In the genomic region with DNA sequence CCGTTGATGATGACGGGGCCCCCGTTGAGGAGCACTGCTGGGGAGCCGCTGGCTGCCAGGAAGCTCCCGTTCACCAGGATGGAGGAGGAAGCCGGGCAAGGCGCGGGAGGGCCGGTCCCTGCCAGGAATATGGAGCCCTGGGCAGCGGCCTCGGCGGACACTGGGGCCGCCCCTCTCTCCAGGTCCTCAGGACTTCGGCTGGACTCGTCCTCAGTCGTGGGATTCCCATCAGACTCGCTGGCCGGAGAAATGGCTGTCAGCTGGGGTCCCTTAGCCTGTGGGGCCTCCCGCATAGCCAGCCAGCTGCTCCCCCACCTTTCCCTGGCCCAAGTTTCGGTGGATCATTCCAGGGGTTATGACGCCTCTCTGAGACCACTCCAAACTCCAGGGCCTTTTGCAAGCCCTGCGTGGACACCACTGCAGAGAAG, we compare ENCODE assay signal across 7 cellular contexts. TPM values are rescaled to one million over a fixed set of nuclear protein-coding genes. Genes with fewer than 3 reads are reported as not detected.
A peak's percentile ranks its signal among the peaks of the same experiment; 100 is the strongest.
DNase-seq lines count a peak whose midpoint lies in the region; ATAC-seq and TF ChIP-seq lines count a peak whose summit lies in the region.

No MANE protein-coding gene starts in this region.

- peak overlapping the region; percentile 39 to 81 (median 54) for H3K4me3 Mint-ChIP-seq in IgD-negative memory B cell

- H3K4me1 ChIP-seq in liver (ENCODE audit: control insufficient read depth in 4 of 4, insufficient read depth in 4 of 4, low read length in 3 of 4) (peaks cover 9 to 44% (median 21%) of the 10 kb centered on the region in 4 donors), thoracic aorta (ENCODE audit: control insufficient read depth in 1 of 2, low read depth in 2 of 2) (peaks cover 31 to 50% of the 10 kb centered on the region in 2 donors)

- 44% methylated on average over 22 of the region's 22 CpGs for WGBS in liver

- no peaks in the 10 kb centered on the region for H3K9me3 Mint-ChIP-seq in IgD-negative memory B cell

- no peaks in the 10 kb centered on the region for H3K36me3 Mint-ChIP-seq in IgD-negative memory B cell

- H3K9me3 ChIP-seq in liver (ENCODE audit: control insufficient read depth in 4 of 4, low read length in 3 of 4) (no peaks in the 10 kb centered on the region), thoracic aorta (no peaks in the 10 kb centered on the region)

- TF ChIP-seq CTCF in liver (IDR thresholded peaks at IDR 0.05; ENCODE audit: low read depth, low read length, missing input control) (no peak), thoracic aorta (IDR thresholded peaks at IDR 0.05) (no peak)

- H3K27me3 Mint-ChIP-seq in IgD-negative memory B cell = peaks cover 9% of the 10 kb centered on the region

- no peak for TF ChIP-seq RAD21 in liver (IDR thresholded peaks at IDR 0.05)

- H3K27ac Mint-ChIP-seq in IgD-negative memory B cell = no peak overlapping the region

- H3K9ac ChIP-seq in liver (ENCODE audit: low read depth in 1 of 2, low read length in 2 of 2) = peak overlapping the region; percentile 65 to 78

- no peak for DNase-seq in thoracic aorta (ENCODE audit: low spot score)
- no peak for DNase-seq in stimulated activated CD8-positive, alpha-beta memory T cell treated with anti-CD3 and anti-CD28 coated beads, Interleukin-4, amount 100 ng/mL, for 48 hours
- no peak for DNase-seq in NK-92 treated with Interleukin-12 subunit alpha and Interleukin-12 subunit beta, amount 100 ng/mL, for 24 hours (lab: John Stamatoyannopoulos, UW)

- peaks cover 4 to 5% (median 5%) of the 10 kb centered on the region in 3 donors for H3K4me1 Mint-ChIP-seq in IgD-negative memory B cell

- H3K4me3 ChIP-seq in liver (ENCODE audit: low read depth in 1 of 3, low read length in 3 of 3) (peak overlapping the region; percentile 83 to 95 (median 86)), thoracic aorta (peak overlapping the region; percentile 98)

- ATAC-seq in thoracic aorta (ENCODE audit: insufficient number of reproducible peaks, low FRiP score, low read depth) = no peak
- ATAC-seq in GM18909 (IDR thresholded peaks at IDR 0.05; ENCODE audit: poor library complexity, unreplicated experiment) = no peak

- H3K36me3 ChIP-seq in liver (ENCODE audit: control insufficient read depth in 4 of 4, insufficient read depth in 3 of 4, low read depth in 1 of 4, low read length in 3 of 4) (peaks cover 0 to 2% (median 0%) of the 10 kb centered on the region in 4 donors), thoracic aorta (peaks cover 9% of the 10 kb centered on the region)

- no peaks in the 10 kb centered on the region for H3K27me3 ChIP-seq in liver (ENCODE audit: control insufficient read depth in 4 of 4, insufficient read depth in 4 of 4, low read length in 3 of 4)
- no peaks in the 10 kb centered on the region for H3K27me3 ChIP-seq in thoracic aorta (replicated peaks; ENCODE audit: insufficient read depth)

- H3K27ac ChIP-seq in cingulate gyrus (ENCODE audit: low read depth, low read length) (peak overlapping the region; percentile 29), liver (ENCODE audit: low read depth in 1 of 2, low read length in 2 of 2) (peak overlapping the region; percentile 86 to 99), thoracic aorta (peak overlapping the region; percentile 94 to 98)

TF ChIP-seq in liver, 16 proteins besides CTCF, POLR2A, EP300 and RAD21:
- TF ChIP-seq TAF1 (conservative IDR thresholded peaks at IDR 0.05) (no peak), MAX (IDR thresholded peaks at IDR 0.05) (no peak), YY1 (IDR thresholded peaks at IDR 0.05) (no peak), SP1 (IDR thresholded peaks at IDR 0.05) (no peak), NR2F2 (IDR thresholded peaks at IDR 0.05) (no peak), GABPA (IDR thresholded peaks at IDR 0.05 in 1 of 2, conservative IDR thresholded peaks at IDR 0.05 in 1 of 2) (no peak), HNF4A (conservative IDR thresholded peaks at IDR 0.05) (no peak), ZBTB33 (IDR thresholded peaks at IDR 0.05) (no peak), FOXA2 (IDR thresholded peaks at IDR 0.05) (no peak), ATF3 (IDR thresholded peaks at IDR 0.05) (no peak), FOXA1 (IDR thresholded peaks at IDR 0.05) (no peak), EGR1 (IDR thresholded peaks at IDR 0.05; ENCODE audit: low read depth in 2 of 2) (no peak), HNF4G (IDR thresholded peaks at IDR 0.05) (no peak), RXRA (IDR thresholded peaks at IDR 0.05) (no peak), JUND (IDR thresholded peaks at IDR 0.05) (no peak)
- TF ChIP-seq, protein P1, sequence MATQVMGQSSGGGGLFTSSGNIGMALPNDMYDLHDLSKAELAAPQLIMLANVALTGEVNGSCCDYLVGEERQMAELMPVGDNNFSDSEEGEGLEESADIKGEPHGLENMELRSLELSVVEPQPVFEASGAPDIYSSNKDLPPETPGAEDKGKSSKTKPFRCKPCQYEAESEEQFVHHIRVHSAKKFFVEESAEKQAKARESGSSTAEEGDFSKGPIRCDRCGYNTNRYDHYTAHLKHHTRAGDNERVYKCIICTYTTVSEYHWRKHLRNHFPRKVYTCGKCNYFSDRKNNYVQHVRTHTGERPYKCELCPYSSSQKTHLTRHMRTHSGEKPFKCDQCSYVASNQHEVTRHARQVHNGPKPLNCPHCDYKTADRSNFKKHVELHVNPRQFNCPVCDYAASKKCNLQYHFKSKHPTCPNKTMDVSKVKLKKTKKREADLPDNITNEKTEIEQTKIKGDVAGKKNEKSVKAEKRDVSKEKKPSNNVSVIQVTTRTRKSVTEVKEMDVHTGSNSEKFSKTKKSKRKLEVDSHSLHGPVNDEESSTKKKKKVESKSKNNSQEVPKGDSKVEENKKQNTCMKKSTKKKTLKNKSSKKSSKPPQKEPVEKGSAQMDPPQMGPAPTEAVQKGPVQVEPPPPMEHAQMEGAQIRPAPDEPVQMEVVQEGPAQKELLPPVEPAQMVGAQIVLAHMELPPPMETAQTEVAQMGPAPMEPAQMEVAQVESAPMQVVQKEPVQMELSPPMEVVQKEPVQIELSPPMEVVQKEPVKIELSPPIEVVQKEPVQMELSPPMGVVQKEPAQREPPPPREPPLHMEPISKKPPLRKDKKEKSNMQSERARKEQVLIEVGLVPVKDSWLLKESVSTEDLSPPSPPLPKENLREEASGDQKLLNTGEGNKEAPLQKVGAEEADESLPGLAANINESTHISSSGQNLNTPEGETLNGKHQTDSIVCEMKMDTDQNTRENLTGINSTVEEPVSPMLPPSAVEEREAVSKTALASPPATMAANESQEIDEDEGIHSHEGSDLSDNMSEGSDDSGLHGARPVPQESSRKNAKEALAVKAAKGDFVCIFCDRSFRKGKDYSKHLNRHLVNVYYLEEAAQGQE (IDR thresholded peaks at IDR 0.05) = no peak

RNA-seq across cellular contexts. Expression of gene SIX5, which starts 2.1 kb away (rescaled TPM):
- polyA plus RNA-seq in IgD-negative memory B cell (0.41 TPM), liver (1 to 10 TPM; 3.7 to 9.9 TPM)
- total RNA-seq in liver (1 to 10 TPM; 2.7 to 5.0 TPM), thoracic aorta (10 to 100 TPM; 15.0 to 29.9 TPM)

RNA-seq across cellular contexts. Expression of gene DMPK, which starts 15.4 kb away (rescaled TPM):
- polyA plus RNA-seq in IgD-negative memory B cell (1.6 TPM), liver (1 to 10 TPM; 1.8 to 5.9 TPM)
- total RNA-seq in liver (10 to 100 TPM in 1 of 2 donors, 1 to 10 TPM in 1; 6.4 to 12.5 TPM), thoracic aorta (100 to 1,000 TPM; 212 to 227 TPM)

RNA-seq across cellular contexts. Expression of gene DMWD, which starts 25.7 kb away (rescaled TPM):
- polyA plus RNA-seq in IgD-negative memory B cell (16.7 TPM), liver (1 to 10 TPM; 3.7 to 6.5 TPM)
- total RNA-seq in liver (10 to 100 TPM; 11.3 to 14.6 TPM), thoracic aorta (10 to 100 TPM; 79.1 to 91.1 TPM)

RNA-seq across cellular contexts. Expression of gene MEIOSIN, which starts 33.7 kb away (rescaled TPM):
- polyA plus RNA-seq in IgD-negative memory B cell (not detected), liver (not detected)
- total RNA-seq in liver (not detected), thoracic aorta (not detected)

RNA-seq across cellular contexts. Expression of gene FBXO46, which starts 36.2 kb away (rescaled TPM):
- 23.7 TPM for polyA plus RNA-seq in IgD-negative memory B cell
- total RNA-seq in liver = 1 to 10 TPM; 2.9 to 4.2 TPM
- 1 to 10 TPM; 1.2 to 4.5 TPM for polyA plus RNA-seq in liver
- 10 to 100 TPM in 1 of 2 donors, 1 to 10 TPM in 1; 9.9 to 15.0 TPM for total RNA-seq in thoracic aorta

Comparison
In these comparisons a context has a peak if more than half of its experiments do, and no peak if none do; other contexts are left out.
1. H3K27ac ChIP-seq: peak in every context shown above with its lines; median percentile 96 in thoracic aorta; 92 in liver; 29 in cingulate gyrus.
2. RNA of gene DMPK, which starts 15.4 kb away (total RNA-seq): 212 to 227 TPM in thoracic aorta; 6.4 to 12.5 TPM in liver; every median in the first group is over 10 times any median in the second.
3. RNA of gene DMWD, which starts 25.7 kb away (total RNA-seq): 79.1 to 91.1 TPM in thoracic aorta; 11.3 to 14.6 TPM in liver; every median in the first group is over 4 times any median in the second.